Comparison of ENCODE assay signal across 1 cellular context in genomic region chr5:715636-716035, GRCh38. TPM values are rescaled to one million over a fixed set of nuclear protein-coding genes. Genes with fewer than 3 reads are reported as not detected.
"Had no signal": no experiment of that assay in that cellular context is flagged by ENCODE, and none has a peak within 500 bp of the region (broad histone marks: within the 10 kb centered on the region; RNA-seq: fewer than 3 reads in every experiment).

No MANE protein-coding gene starts in this region.

RNA-seq across cellular contexts. Expression of gene TPPP, which starts 22.5 kb away (rescaled TPM):
- polyA plus RNA-seq: IgD-negative memory B cell had no signal
